ENCODE assay signal across 16 cellular contexts in the genomic region with DNA sequence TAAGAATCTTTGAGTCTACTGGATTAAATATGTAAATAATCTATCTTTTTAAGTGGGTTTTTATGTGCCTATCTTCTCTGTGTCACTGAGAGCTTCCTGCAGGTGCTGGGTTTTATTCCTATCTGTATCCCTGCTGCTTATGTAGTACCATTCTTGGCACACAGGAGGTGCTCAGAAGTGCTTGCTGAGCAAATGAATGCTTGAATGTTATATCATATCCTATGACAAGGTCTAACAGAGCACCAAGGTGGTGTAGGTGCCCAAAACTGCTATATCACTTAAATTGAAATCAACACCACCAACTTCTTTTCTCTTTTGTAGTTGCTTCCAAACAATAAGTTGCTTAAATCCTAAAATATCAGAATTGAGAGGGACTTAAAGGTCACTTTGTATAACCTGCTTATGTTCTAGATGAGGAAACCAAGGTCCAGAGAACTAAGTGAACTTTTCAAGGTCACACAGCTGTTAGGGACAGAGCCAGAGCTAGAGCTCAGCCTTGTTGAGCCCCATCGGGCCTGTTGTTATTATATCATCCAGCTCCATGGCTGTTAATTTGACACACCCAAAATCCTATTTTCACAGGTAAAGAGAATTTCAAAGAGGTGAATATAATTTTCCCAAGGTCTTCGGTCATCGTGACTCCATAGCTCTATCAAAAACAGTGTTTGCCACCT. TPM values are rescaled to one million over a fixed set of nuclear protein-coding genes. Genes with fewer than 3 reads are reported as not detected.
DNase-seq lines count a peak whose midpoint lies in the region; ATAC-seq and TF ChIP-seq lines count a peak whose summit lies in the region.
"Had no signal": no experiment of that assay in that cellular context is flagged by ENCODE, and none has a peak within 500 bp of the region (broad histone marks: within the 10 kb centered on the region; RNA-seq: fewer than 3 reads in every experiment).

No MANE protein-coding gene starts in this region.

- H4K20me1 ChIP-seq in DOHH2 (ENCODE audit: control insufficient read depth, insufficient read depth, low read depth, low read length): no peaks in the 10 kb centered on the region
- H4K20me1 ChIP-seq in PC-9 (ENCODE audit: insufficient read depth): no peaks in the 10 kb centered on the region

- H3K9me2 ChIP-seq in DOHH2 (replicated peaks; ENCODE audit: control insufficient read depth, low read length) (no peaks in the 10 kb centered on the region), PC-9 (ENCODE audit: insufficient read depth) (no peaks in the 10 kb centered on the region)

- CTCF ChIA-PET in PC-9 (lab: Charles Lee): interaction anchor here (0.5 kb wide), 1 partner anchor 578 kb away, joined by 11 read pairs; no protein-coding TSS in a partner anchor

- POLR2A ChIA-PET in PC-9 (lab: Charles Lee; ENCODE audit: unreplicated experiment): interaction anchor here (0.7 kb wide), 2 partner anchors 14 to 25 kb away, joined by 6 to 8 read pairs; no protein-coding TSS in a partner anchor

- TF ChIP-seq POLR2A in GM18505 (IDR thresholded peaks at IDR 0.05; ENCODE audit: borderline replicate concordance, extremely low read depth, insufficient read depth, insufficient read length): no peak

- TF ChIP-seq CTCF in DOHH2 (IDR thresholded peaks at IDR 0.05; ENCODE audit: low read depth, low read length, poor library complexity, severe bottlenecking): peak; percentile 12
- 0 out of 2 replicates have a peak, but pooled peaks have one; percentile 25 for TF ChIP-seq CTCF in PC-9 (conservative IDR thresholded peaks at IDR 0.05)

- no peaks in the 10 kb centered on the region for H3K4me1 ChIP-seq in DOHH2 (ENCODE audit: control insufficient read depth, low read length)
- peaks cover 24% of the 10 kb centered on the region for H3K4me1 ChIP-seq in PC-9 (replicated peaks; ENCODE audit: insufficient read depth)
- H3K4me1 ChIP-seq in right cardiac atrium (ENCODE audit: control insufficient read depth, insufficient read depth, low read length): peaks cover 12% of the 10 kb centered on the region
- H3K4me1 ChIP-seq: thyroid gland had no signal

- H3K9me3 ChIP-seq in DOHH2 (ENCODE audit: control insufficient read depth, insufficient read depth, low read length) (no peaks in the 10 kb centered on the region), PC-9 (ENCODE audit: insufficient read depth, low read depth) (no peaks in the 10 kb centered on the region), right cardiac atrium (ENCODE audit: control insufficient read depth, low read length) (no peaks in the 10 kb centered on the region)
- H3K9me3 ChIP-seq: gastrocnemius medialis, MG63, thyroid gland had no signal

- WGBS in right cardiac atrium: 93% methylated on average over 3 of the region's 3 CpGs

- H3K36me3 ChIP-seq in DOHH2 (ENCODE audit: control insufficient read depth, low read length): no peaks in the 10 kb centered on the region
- H3K36me3 ChIP-seq in PC-9 (ENCODE audit: low read depth): no peaks in the 10 kb centered on the region
- H3K36me3 ChIP-seq: gastrocnemius medialis, MG63, thyroid gland had no signal

- DNase-seq in PC-9: no peak
- DNase-seq in right cardiac atrium: no peak
- no peak for DNase-seq in D341Med (ENCODE audit: low spot score)
- no peak for DNase-seq in C1 segment of cervical spinal cord (lab: John Stamatoyannopoulos, UW)
- DNase-seq: activated T-cell treated with anti-CD3 and anti-CD28 coated beads, Interleukin-2, amount 50 U/mL, for 4 hours; amygdala; gastrocnemius medialis; kidney; MG63; NCI-H524; small intestine; thyroid gland had no signal

- peak; percentile 56 for ATAC-seq in GM18868 (IDR thresholded peaks at IDR 0.05; ENCODE audit: unreplicated experiment)
- no peak for ATAC-seq in right cardiac atrium
- ATAC-seq in GM18505 (IDR thresholded peaks at IDR 0.05; ENCODE audit: unreplicated experiment): no peak
- ATAC-seq: gastrocnemius medialis had no signal

- H3F3A ChIP-seq in DOHH2 (ENCODE audit: control insufficient read depth, insufficient read depth): no peaks in the 10 kb centered on the region
- peaks cover 16% of the 10 kb centered on the region for H3F3A ChIP-seq in PC-9 (ENCODE audit: insufficient read depth, low read depth)

- no TSS peak for BruUV-seq in PC-9 (replicated peaks; lab: Mats Ljungman, UMichigan)

- H3K4me2 ChIP-seq in DOHH2 (ENCODE audit: low read length) (no peak overlapping the region), PC-9 (no peak overlapping the region)

- H3K4me3 ChIP-seq in DOHH2 (ENCODE audit: low read length) (no peak overlapping the region), PC-9 (no peak overlapping the region), right cardiac atrium (ENCODE audit: low read length) (no peak overlapping the region)
- H3K4me3 ChIP-seq: gastrocnemius medialis, MG63, SK-N-MC, thyroid gland had no signal

- H3K79me2 ChIP-seq in DOHH2 (ENCODE audit: control insufficient read depth, low read length) (no peaks in the 10 kb centered on the region), PC-9 (ENCODE audit: low read depth) (no peaks in the 10 kb centered on the region)

- H2AFZ ChIP-seq in PC-9: no peak overlapping the region

- H3K27ac ChIP-seq in DOHH2 (ENCODE audit: low read depth, low read length): no peak overlapping the region
- no peak overlapping the region for H3K27ac ChIP-seq in PC-9
- peak overlapping the region; percentile 65 for H3K27ac ChIP-seq in right cardiac atrium (ENCODE audit: low read length)
- H3K27ac ChIP-seq: SK-N-MC, thyroid gland had no signal

- intact Hi-C loops in PC-9 (cut with micrococcal nuclease; ENCODE audit: unreplicated experiment) (no loop called here), right cardiac atrium (cut with DNase I) (no loop called here)

- H3K27me3 ChIP-seq in DOHH2 (ENCODE audit: control insufficient read depth, low read length) (no peaks in the 10 kb centered on the region), PC-9 (ENCODE audit: insufficient read depth, low read depth) (no peaks in the 10 kb centered on the region), right cardiac atrium (ENCODE audit: control insufficient read depth, insufficient read depth) (no peaks in the 10 kb centered on the region)
- H3K27me3 ChIP-seq: gastrocnemius medialis, thyroid gland had no signal

RNA-seq across cellular contexts. Expression of a gene that starts 46.0 kb away (rescaled TPM):
- total RNA-seq in PC-9 (2021) (91.3 and 101 TPM in 2 replicates), right cardiac atrium (10 to 100 TPM; 30.1 to 60.6 (median 41.2) TPM)
- polyA plus RNA-seq in right cardiac atrium: 39.4 TPM
